1 cellular context compared by ENCODE assay signal in the genomic region with DNA sequence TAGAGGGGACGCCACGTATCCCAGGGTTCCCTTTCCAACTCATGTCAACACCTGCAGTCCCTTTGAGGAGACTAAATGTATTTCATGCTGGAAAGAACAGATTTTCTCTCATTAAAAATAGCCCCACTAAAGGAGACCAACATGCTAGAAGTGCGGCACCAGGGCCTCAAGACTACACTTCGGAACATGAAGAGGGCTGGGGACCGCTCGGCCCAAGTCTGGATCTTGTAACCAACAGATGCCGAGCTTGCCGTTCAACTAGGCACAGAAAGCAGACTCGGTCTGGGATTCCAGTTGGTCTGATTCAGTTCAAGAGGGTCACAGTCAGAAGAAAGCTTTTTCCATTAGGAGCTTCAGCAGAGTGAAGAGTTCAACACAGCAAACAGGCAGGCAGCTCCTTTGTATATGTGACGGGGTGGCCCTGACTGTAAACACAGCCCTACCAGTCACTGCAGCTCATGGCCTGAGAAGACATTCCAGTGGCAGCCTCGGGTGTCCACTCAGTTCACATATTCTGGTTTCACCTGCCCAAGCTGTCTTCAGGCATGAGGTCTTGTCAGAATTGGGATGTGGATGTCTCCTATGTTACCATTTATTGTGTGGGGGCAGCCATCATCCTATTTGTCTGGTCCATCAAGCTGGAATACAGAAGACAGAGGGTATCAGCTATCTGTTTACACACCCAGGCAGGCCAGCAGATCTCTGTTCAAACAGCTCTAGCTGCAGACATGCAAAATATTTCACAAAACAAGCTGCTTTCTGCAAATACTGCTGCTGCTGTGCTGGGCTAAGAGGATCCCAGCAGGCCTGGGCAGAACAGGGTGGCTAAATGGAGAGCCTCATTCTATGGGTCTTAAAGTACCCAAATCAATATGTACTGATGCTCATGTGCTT.
TF ChIP-seq lines count a peak whose summit lies in the region.

No MANE protein-coding gene starts in this region.

TF ChIP-seq in A549, 52 proteins besides CTCF, POLR2A, EP300 and RAD21:
- TF ChIP-seq ZSCAN20 (CRISPR knock-in tag; IDR thresholded peaks at IDR 0.05) (no peak), POLR2AphosphoS2 (conservative IDR thresholded peaks at IDR 0.05; ENCODE audit: low read length) (0 out of 2 replicates have a peak, but pooled peaks have one; percentile 24)
